Comparison of ENCODE assay signal across 8 cellular contexts in the genomic region with DNA sequence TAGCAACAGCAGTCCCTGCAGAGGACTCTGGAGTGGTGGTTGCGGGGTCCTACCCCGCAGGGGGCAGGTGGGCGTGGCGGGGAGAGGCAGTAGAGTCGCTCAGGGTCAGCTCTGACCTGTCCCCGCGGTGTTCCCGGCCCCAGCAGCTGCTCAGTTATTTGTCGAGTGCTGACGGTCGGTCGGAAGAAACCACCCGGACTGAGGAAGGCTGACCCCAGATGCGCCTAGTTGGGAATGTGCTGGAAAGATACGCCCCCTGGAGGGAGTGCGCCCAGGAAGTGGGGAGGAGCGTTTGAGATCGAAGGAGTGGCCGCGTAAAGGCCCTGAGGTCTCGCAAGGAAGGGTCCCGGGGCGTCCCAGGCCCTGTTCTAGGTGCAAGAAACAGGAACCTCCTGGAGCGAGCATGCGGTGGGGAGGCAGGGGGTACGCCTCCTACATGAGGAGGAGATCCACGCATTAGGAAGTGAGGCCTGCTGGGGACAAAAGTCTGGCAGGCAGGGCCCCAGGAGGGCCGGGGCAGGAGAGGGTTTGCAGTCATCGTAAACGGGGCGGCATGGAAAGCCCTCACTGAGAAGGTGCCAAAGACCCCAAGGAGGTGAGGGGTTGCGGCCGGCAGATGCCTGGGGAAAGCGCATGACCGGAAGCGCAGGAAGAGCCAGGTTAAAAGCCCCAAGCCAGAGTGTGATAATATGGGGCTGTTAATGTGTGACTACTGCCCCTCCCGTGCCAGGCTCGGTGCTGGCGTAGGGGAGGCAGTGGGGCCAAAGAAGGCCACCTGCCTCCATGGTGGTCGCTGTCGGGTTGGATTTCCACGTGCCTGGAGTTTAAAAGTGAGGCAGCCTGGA. TPM values are rescaled to one million over a fixed set of nuclear protein-coding genes. Genes with fewer than 3 reads are reported as not detected.
DNase-seq lines count a peak whose midpoint lies in the region; ATAC-seq and TF ChIP-seq lines count a peak whose summit lies in the region.

No MANE protein-coding gene starts in this region.

- H3K4me1 Mint-ChIP-seq in chondrocyte (ENCODE audit: low read depth) = peaks cover 39% of the 10 kb centered on the region

- TF ChIP-seq POLR2A in testis (IDR thresholded peaks at IDR 0.05) = no peak

- CTCF ChIA-PET in A673 (lab: Charles Lee) = interaction anchor here (0.5 to 1.2 kb wide), 6 partner anchors 9 to 111 kb away, joined by 3 to 7 read pairs (median 4); a partner anchor contains a TSS

- H3K27me3 ChIP-seq in A673 (replicated peaks; ENCODE audit: insufficient read depth, low read depth, low read length, poor library complexity) (no peaks in the 10 kb centered on the region), left lung (peaks cover 8 to 94% of the 10 kb centered on the region in 2 donors), testis (no peaks in the 10 kb centered on the region)

- POLR2A ChIA-PET in A673 (lab: Charles Lee; ENCODE audit: low non-redundant PET) = no interaction called here

- intact Hi-C loops in A673 (cut with micrococcal nuclease; ENCODE audit: unreplicated experiment) (no loop called here), left lung (cut with DNase I) (loop anchor here in 1 of 2 donors (5.0 kb wide), 1 partner anchor 83 kb away; no protein-coding TSS in a partner anchor), testis (cut with DNase I; ENCODE audit: low total_unique reads) (loop anchor here (5.0 kb wide), 1 partner anchor 83 kb away; no protein-coding TSS in a partner anchor)

- DNase-seq in A673 (ENCODE audit: low spot score) = peak; percentile 71
- DNase-seq in HK-2 (ENCODE audit: unreplicated experiment) = peak; percentile 69
- peak; percentile 86 for DNase-seq in chondrocyte (ENCODE audit: low spot score)
- DNase-seq in left lung = peak in 1 of 2 donors; percentile 73
- peak; percentile 87 for DNase-seq in testis
- no peak for DNase-seq in COR-L47 (lab: John Stamatoyannopoulos, UW)

- TF ChIP-seq CTCF in A673 (conservative IDR thresholded peaks at IDR 0.05; ENCODE audit: low read depth, low read length) (peak; percentile 45; the same call in 1 of the 2 replicates), chondrocyte (IDR thresholded peaks at IDR 0.05) (peak; percentile 67), left lung (IDR thresholded peaks at IDR 0.05) (no peak), testis (IDR thresholded peaks at IDR 0.05) (peak; percentile 12 to 32 (median 24))

- H3K27me3 Mint-ChIP-seq in chondrocyte (ENCODE audit: low read depth) = no peaks in the 10 kb centered on the region

- no TSS peak for BruUV-seq in A673 (replicated peaks; lab: Mats Ljungman, UMichigan)

- no peaks in the 10 kb centered on the region for H3K36me3 Mint-ChIP-seq in chondrocyte (ENCODE audit: low read depth)

- H3K27ac ChIP-seq in A673 (ENCODE audit: low read depth, low read length, poor library complexity, severe bottlenecking) = peak overlapping the region; percentile 27
- peak overlapping the region in 1 of 2 donors; percentile 37 for H3K27ac ChIP-seq in left lung
- peak overlapping the region; percentile 71 to 87 for H3K27ac ChIP-seq in testis

- peak overlapping the region; percentile 59 for H3K4me3 Mint-ChIP-seq in chondrocyte (ENCODE audit: unreplicated experiment)

- H3K9me3 Mint-ChIP-seq in chondrocyte (ENCODE audit: low read depth) = no peaks in the 10 kb centered on the region

- peak overlapping the region; percentile 83 for H3K27ac Mint-ChIP-seq in chondrocyte (ENCODE audit: unreplicated experiment)

- H3K9me3 ChIP-seq in A673 (ENCODE audit: low read depth, low read length, poor library complexity, severe bottlenecking) (no peaks in the 10 kb centered on the region), left lung (no peaks in the 10 kb centered on the region), testis (no peaks in the 10 kb centered on the region)

- H3K4me1 ChIP-seq in A673 (ENCODE audit: insufficient read depth, low read length, poor library complexity, severe bottlenecking) (peaks cover 20% of the 10 kb centered on the region), left lung (peaks cover 10 to 26% of the 10 kb centered on the region in 2 donors), testis (peaks cover 33% of the 10 kb centered on the region)

- ATAC-seq in left lung = peak; percentile 69
- no peak for ATAC-seq in HG02840 (IDR thresholded peaks at IDR 0.05; ENCODE audit: low FRiP score, unreplicated experiment)
- no peak for ATAC-seq in HG02610 (IDR thresholded peaks at IDR 0.05; ENCODE audit: unreplicated experiment)

- H3K36me3 ChIP-seq in A673 (ENCODE audit: insufficient read depth, low read length, poor library complexity, severe bottlenecking) (no peaks in the 10 kb centered on the region), left lung (no peaks in the 10 kb centered on the region), testis (ENCODE audit: low read depth, missing control alignments) (no peaks in the 10 kb centered on the region)

- H3K4me3 ChIP-seq in A673 (ENCODE audit: low read depth, low read length, poor library complexity, severe bottlenecking) (peak overlapping the region; percentile 37), left lung (peak overlapping the region; percentile 16 to 30), testis (peak overlapping the region; percentile 51 to 56)

- 0 to 2% methylated on average over 37 to 42 of the region's 42 CpGs for WGBS in testis, 2 donors

RNA-seq across cellular contexts. Expression of a gene that starts 9.1 kb away (rescaled TPM):
- total RNA-seq in A673 (2021) (24.5 and 32.1 TPM in 2 replicates), chondrocyte (39.3 to 53.2 TPM (median 39.5 TPM) in 3 replicates), left lung (10 to 100 TPM; 11.8 to 15.5 TPM), testis (10 to 100 TPM; 23.3 to 33.8 TPM)
- 20.1 TPM for polyA plus RNA-seq in testis (ENCODE audit: insufficient read depth, low read depth, low replicate concordance)

RNA-seq across cellular contexts. Expression of a gene that starts 24.5 kb away (rescaled TPM):
- total RNA-seq in A673 (2021) (not detected in 2 replicates), chondrocyte (0.10 to 0.27 TPM (median 0.20 TPM) in 3 replicates), left lung (under 1 TPM; 0.09 to 0.16 TPM), testis (1 to 10 TPM; 1.4 to 1.9 TPM)
- 1.2 TPM for polyA plus RNA-seq in testis (ENCODE audit: insufficient read depth, low read depth, low replicate concordance)

RNA-seq across cellular contexts. Expression of a gene that starts 57.4 kb away (rescaled TPM):
- total RNA-seq in A673 (2021) (157 and 164 TPM in 2 replicates), chondrocyte (62.5 to 90.6 TPM (median 62.6 TPM) in 3 replicates), left lung (10 to 100 TPM; 52.6 to 55.7 TPM), testis (10 to 100 TPM; 71.7 to 72.8 TPM)
- polyA plus RNA-seq in testis (ENCODE audit: insufficient read depth, low read depth, low replicate concordance) = 49.1 TPM

Comparison
In these comparisons a context has a peak if more than half of its experiments do, and no peak if none do; other contexts are left out.
1. CTCF ChIP-seq: peak in A673 (single experiment), chondrocyte (single experiment) and testis (3 of 3); none in left lung (0 of 2).
2. Peak in every context shown above with its lines, with median percentiles within 50 percentile points of each other: H3K4me3 ChIP-seq.